21 cellular contexts compared by ENCODE assay signal in the genomic region with DNA sequence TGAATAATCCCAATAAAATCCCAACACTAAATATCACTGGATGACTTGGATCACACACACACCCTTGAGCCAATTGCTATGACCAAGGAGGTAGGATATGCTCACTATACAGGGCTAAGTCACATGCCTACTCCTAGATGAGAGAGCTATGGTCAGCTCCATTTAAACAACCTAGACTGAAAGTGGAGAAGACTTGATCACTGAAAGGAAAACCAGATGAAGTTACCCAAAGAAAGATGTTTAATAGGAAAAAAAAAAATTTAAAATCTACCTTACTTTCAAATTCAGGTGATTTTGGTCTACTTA. TPM values are rescaled to one million over a fixed set of nuclear protein-coding genes. Genes with fewer than 3 reads are reported as not detected.
DNase-seq lines count a peak whose midpoint lies in the region; ATAC-seq, FAIRE-seq and TF ChIP-seq lines count a peak whose summit lies in the region.
"Had no signal": no experiment of that assay in that cellular context is flagged by ENCODE, and none has a peak within 500 bp of the region (broad histone marks: within the 10 kb centered on the region; RNA-seq: fewer than 3 reads in every experiment).

No MANE protein-coding gene starts in this region.

- CTCF ChIA-PET in HEK293 (lab: Yijun Ruan, JAX) = interaction anchor here (0.7 to 1.1 kb wide), 3 partner anchors 11 to 146 kb away, joined by 3 to 9 read pairs (median 3); no protein-coding TSS in a partner anchor

- H3K36me3 ChIP-seq in ACC112 (ENCODE audit: insufficient read depth, low read length) = no peaks in the 10 kb centered on the region
- no peaks in the 10 kb centered on the region for H3K36me3 ChIP-seq in HEK293 (ENCODE audit: control insufficient read depth in 2 of 2, insufficient read depth in 1 of 2, low read length in 2 of 2)
- no peaks in the 10 kb centered on the region for H3K36me3 ChIP-seq in hepatocyte (replicated peaks; ENCODE audit: insufficient read depth, low read depth)
- H3K36me3 ChIP-seq in skeletal muscle tissue (ENCODE audit: control insufficient read depth in 3 of 3, insufficient read depth in 3 of 3, low read length in 3 of 3) = no peaks in the 10 kb centered on the region
- no peaks in the 10 kb centered on the region for H3K36me3 ChIP-seq in pancreas

- no peak for ATAC-seq in pancreas
- ATAC-seq in stimulated activated naive CD8-positive, alpha-beta T cell treated with anti-CD3 and anti-CD28 coated beads, Interleukin-15, amount 100 ng/mL, for 72 hours = no peak
- ATAC-seq: A549, HCT116 had no signal

- peaks cover 16% of the 10 kb centered on the region for H3K27me3 Mint-ChIP-seq in stimulated activated naive CD8-positive, alpha-beta T cell treated with anti-CD3 and anti-CD28 coated beads, Interleukin-15, amount 100 ng/mL, for 72 hours

- H3K4me2 ChIP-seq in hepatocyte = no peak overlapping the region
- H3K4me2 ChIP-seq: A549 had no signal

- no peaks in the 10 kb centered on the region for H4K20me1 ChIP-seq in hepatocyte (ENCODE audit: insufficient read depth, poor library complexity, severe bottlenecking)

- H3K9me3 Mint-ChIP-seq in stimulated activated naive CD8-positive, alpha-beta T cell treated with anti-CD3 and anti-CD28 coated beads, Interleukin-15, amount 100 ng/mL, for 72 hours = peaks cover under 1 to 2% of the 10 kb centered on the region in 2 donors
- H3K9me3 Mint-ChIP-seq: H9, HFFc6 had no signal

- TF ChIP-seq CTCF in HEK293 (tag by site-specific recombination; IDR thresholded peaks at IDR 0.05) = no peak
- TF ChIP-seq CTCF in hepatocyte (IDR thresholded peaks at IDR 0.05; ENCODE audit: poor library complexity) = no peak
- no peak for TF ChIP-seq CTCF in pancreas (IDR thresholded peaks at IDR 0.05)

- H3K9ac ChIP-seq in skeletal muscle tissue (ENCODE audit: low read depth in 1 of 3, low read length in 3 of 3) = peak overlapping the region in 1 of 3 donors; percentile 29
- H3K9ac ChIP-seq: GM23248 had no signal

- H3K79me2 ChIP-seq in ACC112 (ENCODE audit: control insufficient read depth, insufficient read depth, low read length, unreplicated experiment) (no peaks in the 10 kb centered on the region), hepatocyte (no peaks in the 10 kb centered on the region)

- H3K27me3 ChIP-seq in ACC112 (ENCODE audit: insufficient read depth, low read length) (no peaks in the 10 kb centered on the region), hepatocyte (no peaks in the 10 kb centered on the region), skeletal muscle tissue (ENCODE audit: control insufficient read depth in 3 of 3, insufficient read depth in 3 of 3, low read length in 3 of 3) (no peaks in the 10 kb centered on the region), pancreas (no peaks in the 10 kb centered on the region)

- H3K9me2 ChIP-seq in hepatocyte (replicated peaks; ENCODE audit: insufficient read depth) = no peaks in the 10 kb centered on the region

- H2AFZ ChIP-seq in ACC112 (ENCODE audit: low read length, unreplicated experiment) = peak overlapping the region; percentile 42
- no peak overlapping the region for H2AFZ ChIP-seq in hepatocyte
- H2AFZ ChIP-seq: GM23248 had no signal

- DNase-seq in hepatocyte (ENCODE audit: low spot score) (no peak), pancreas (no peak), NCI-H1694 treated with DMSO at 0.1 percent for 48 hours (lab: John Stamatoyannopoulos, UW) (no peak)
- no peak for DNase-seq in stimulated activated naive CD8-positive, alpha-beta T cell treated with anti-CD3 and anti-CD28 coated beads, Interleukin-15, amount 100 ng/mL, for 72 hours
- DNase-seq: 8988T; C1 segment of cervical spinal cord; Calu3; CD4-positive, alpha-beta memory T cell; COR-L47; DND-41; GM23248; H9; HFFc6 had no signal

- H3K27ac ChIP-seq in ACC112 (ENCODE audit: low read depth, low read length) (no peak overlapping the region), HEK293 (ENCODE audit: extremely low read depth, low read depth, low read length) (no peak overlapping the region), hepatocyte (peak overlapping the region; percentile 35), skeletal muscle tissue (ENCODE audit: low read depth, low read length) (peak overlapping the region; percentile 38), pancreas (no peak overlapping the region)
- H3K27ac ChIP-seq: A549, GM23248 had no signal

- H3K9me3 ChIP-seq in HEK293 (ENCODE audit: control insufficient read depth, insufficient read depth, low read depth, low read length) (no peaks in the 10 kb centered on the region), hepatocyte (ENCODE audit: low read depth) (peaks cover 4% of the 10 kb centered on the region), skeletal muscle tissue (ENCODE audit: control insufficient read depth in 3 of 3, low read length in 3 of 3) (no peaks in the 10 kb centered on the region), pancreas (no peaks in the 10 kb centered on the region)
- H3K9me3 ChIP-seq: A549 had no signal

- no peak overlapping the region for H3K4me3 Mint-ChIP-seq in stimulated activated naive CD8-positive, alpha-beta T cell treated with anti-CD3 and anti-CD28 coated beads, Interleukin-15, amount 100 ng/mL, for 72 hours
- H3K4me3 Mint-ChIP-seq: CD4-positive, alpha-beta memory T cell; H9; HFFc6 had no signal

- H3K4me1 ChIP-seq in ACC112 (ENCODE audit: control insufficient read depth, insufficient read depth, low read length, unreplicated experiment) = no peaks in the 10 kb centered on the region
- H3K4me1 ChIP-seq in HEK293 (ENCODE audit: control insufficient read depth, insufficient read depth, low read length) = 0 out of 2 replicates have a peak, but pooled peaks cover 2% of the 10 kb centered on the region
- H3K4me1 ChIP-seq in hepatocyte (ENCODE audit: insufficient read depth) = peaks cover 9% of the 10 kb centered on the region
- H3K4me1 ChIP-seq in skeletal muscle tissue (ENCODE audit: control insufficient read depth in 3 of 3, insufficient read depth in 3 of 3, low read length in 3 of 3) = peaks cover 0 to 5% (median 0%) of the 10 kb centered on the region in 3 donors
- peaks cover 0 to 5% (median 0%) of the 10 kb centered on the region in 3 donors for H3K4me1 ChIP-seq in pancreas
- H3K4me1 ChIP-seq: A549 had no signal

- no peaks in the 10 kb centered on the region for H3K4me1 Mint-ChIP-seq in stimulated activated naive CD8-positive, alpha-beta T cell treated with anti-CD3 and anti-CD28 coated beads, Interleukin-15, amount 100 ng/mL, for 72 hours
- H3K4me1 Mint-ChIP-seq: CD4-positive, alpha-beta memory T cell; H9 had no signal

- FAIRE-seq in pancreas (lab: Jason Lieb, UNC) = no peak
- FAIRE-seq: A549, G401.6, GM12892, GM19239 had no signal

- intact Hi-C loops in pancreas (cut with DNase I) = no loop called here

- POLR2A ChIA-PET in HEK293 (lab: Yijun Ruan, JAX) = no interaction called here

- no peak overlapping the region for H3K4me3 ChIP-seq in ACC112 (ENCODE audit: low read depth, low read length)
- no peak overlapping the region for H3K4me3 ChIP-seq in HEK293 (ENCODE audit: low read depth, low read length)
- H3K4me3 ChIP-seq in hepatocyte = no peak overlapping the region
- no peak overlapping the region for H3K4me3 ChIP-seq in skeletal muscle tissue (ENCODE audit: low read length in 3 of 3)
- H3K4me3 ChIP-seq in pancreas = no peak overlapping the region
- H3K4me3 ChIP-seq: A549, GM23248 had no signal

- H3K27ac Mint-ChIP-seq in stimulated activated naive CD8-positive, alpha-beta T cell treated with anti-CD3 and anti-CD28 coated beads, Interleukin-15, amount 100 ng/mL, for 72 hours = no peak overlapping the region
- H3K27ac Mint-ChIP-seq: CD4-positive, alpha-beta memory T cell; H9; HFFc6 had no signal

TF ChIP-seq in HEK293, 187 proteins besides CTCF, POLR2A, EP300 and RAD21:
- TF ChIP-seq ZNF558 (tag by site-specific recombination; IDR thresholded peaks at IDR 0.05) (no peak), PRDM4 (tag by site-specific recombination; IDR thresholded peaks at IDR 0.05) (0 out of 2 replicates have a peak, but pooled peaks have one; percentile 36), ZXDB (tag by site-specific recombination; IDR thresholded peaks at IDR 0.05) (no peak)

RNA-seq across cellular contexts. Expression of gene COL19A1, which starts 18.9 kb away (rescaled TPM):
- total RNA-seq in hepatocyte = 1.1 and 3.3 TPM in 2 replicates
- polyA plus RNA-seq in hepatocyte = 0.05 and 1.2 TPM in 2 replicates
- 10.4 TPM for total RNA-seq in skeletal muscle tissue
- total RNA-seq in pancreas = under 1 TPM; 0.20 to 0.86 (median 0.54) TPM
- polyA plus RNA-seq in pancreas = under 1 TPM; 0.04 to 0.19 TPM
- total RNA-seq: Calu3; CD4-positive, alpha-beta memory T cell; GM23248; H9; HFFc6 had no signal
- polyA plus RNA-seq: A549, GM23248 had no signal

RNA-seq across cellular contexts. Expression of gene LMBRD1, which starts 50.6 kb away (rescaled TPM):
- total RNA-seq in hepatocyte (88.6 and 96.2 TPM in 2 replicates), skeletal muscle tissue (44.4 TPM), pancreas (10 to 100 TPM; 32.4 to 42.9 (median 38.7) TPM)
- polyA plus RNA-seq in hepatocyte (54.3 and 62.1 TPM in 2 replicates), pancreas (10 to 100 TPM; 16.5 to 50.5 TPM)

Comparison
In these comparisons a context has a peak if more than half of its experiments do, and no peak if none do; other contexts are left out.
1. H3K27ac ChIP-seq: peak in hepatocyte (single experiment) and skeletal muscle tissue (single experiment); none in ACC112 (single experiment), HEK293 (single experiment) and pancreas (0 of 4).